In genomic region chr14:22845821-22846625, GRCh38 we compare ENCODE assay signal across 16 cellular contexts. TPM values are rescaled to one million over a fixed set of nuclear protein-coding genes. Genes with fewer than 3 reads are reported as not detected.
DNase-seq lines count a peak whose midpoint lies in the region; ATAC-seq, FAIRE-seq and TF ChIP-seq lines count a peak whose summit lies in the region.
"Had no signal": no experiment of that assay in that cellular context is flagged by ENCODE, and none has a peak within 500 bp of the region (broad histone marks: within the 10 kb centered on the region; RNA-seq: fewer than 3 reads in every experiment).

No MANE protein-coding gene starts in this region.

- no peaks in the 10 kb centered on the region for H3K27me3 Mint-ChIP-seq in activated naive CD4-positive, alpha-beta T cell treated with anti-CD3 and anti-CD28 coated beads, Interleukin-2, amount 50 U/mL, for 24 hours
- no peaks in the 10 kb centered on the region for H3K27me3 Mint-ChIP-seq in Caco-2 (ENCODE audit: insufficient read depth, unreplicated experiment)

- no peak overlapping the region for H3K4me3 Mint-ChIP-seq in activated naive CD4-positive, alpha-beta T cell treated with anti-CD3 and anti-CD28 coated beads, Interleukin-2, amount 50 U/mL, for 24 hours
- H3K4me3 Mint-ChIP-seq in Caco-2 (ENCODE audit: unreplicated experiment) = no peak overlapping the region
- H3K4me3 Mint-ChIP-seq: activated CD8-positive, alpha-beta T cell treated with anti-CD3 and anti-CD28 coated beads, Interleukin-2, amount 10 ng/mL, durations not matched to agents 7 days and 5 days; CD4-positive, alpha-beta memory T cell; effector memory CD8-positive, alpha-beta T cell had no signal

- CTCF ChIA-PET in Caco-2 (lab: Charles Lee) = interaction anchor here (0.7 kb wide), 1 partner anchor 54 kb away, joined by 3 read pairs; no protein-coding TSS in a partner anchor

- no peak for DNase-seq in activated naive CD4-positive, alpha-beta T cell (lab: John Stamatoyannopoulos, UW)
- DNase-seq in kidney (peak; percentile 70), sciatic nerve (ENCODE audit: low spot score) (peak; percentile 64), uterus (no peak), DMS153 (lab: John Stamatoyannopoulos, UW) (no peak), NCI-H1105 (lab: John Stamatoyannopoulos, UW) (no peak), Caco-2 (no peak)
- DNase-seq: activated CD8-positive, alpha-beta T cell treated with anti-CD3 and anti-CD28 coated beads, Interleukin-2, amount 10 ng/mL, durations not matched to agents 7 days and 5 days; activated effector memory CD4-positive, alpha-beta T cell treated with anti-CD3 and anti-CD28 coated beads, Interleukin-2, amount 50 U/mL, for 16 hours; CD4-positive, alpha-beta memory T cell; effector memory CD8-positive, alpha-beta T cell; nucleus accumbens had no signal

- no peak for TF ChIP-seq POLR2A in uterus (IDR thresholded peaks at IDR 0.05)

- POLR2A ChIA-PET in Caco-2 (lab: Charles Lee) = no interaction called here

- H3K27me3 ChIP-seq in uterus (no peaks in the 10 kb centered on the region), Caco-2 (replicated peaks; ENCODE audit: control insufficient read depth, insufficient read depth, low read length) (no peaks in the 10 kb centered on the region)

- H3K27ac ChIP-seq in kidney (ENCODE audit: low read depth in 2 of 2, low read length in 2 of 2) (no peak overlapping the region), uterus (peak overlapping the region; percentile 96 to 100)
- H3K27ac ChIP-seq: 22Rv1 had no signal

- H3K27ac Mint-ChIP-seq in activated naive CD4-positive, alpha-beta T cell treated with anti-CD3 and anti-CD28 coated beads, Interleukin-2, amount 50 U/mL, for 24 hours = peak overlapping the region; percentile 38
- no peak overlapping the region for H3K27ac Mint-ChIP-seq in Caco-2 (ENCODE audit: unreplicated experiment)
- H3K27ac Mint-ChIP-seq: activated CD8-positive, alpha-beta T cell treated with anti-CD3 and anti-CD28 coated beads, Interleukin-2, amount 10 ng/mL, durations not matched to agents 7 days and 5 days; CD4-positive, alpha-beta memory T cell; effector memory CD8-positive, alpha-beta T cell had no signal

- H3K9ac ChIP-seq in kidney (ENCODE audit: low read length in 2 of 2) = no peak overlapping the region

- H3K9me3 ChIP-seq in kidney (ENCODE audit: control insufficient read depth in 1 of 2, low read length in 2 of 2) (no peaks in the 10 kb centered on the region), uterus (no peaks in the 10 kb centered on the region), Caco-2 (no peaks in the 10 kb centered on the region)

- no peak for ATAC-seq in sciatic nerve
- ATAC-seq: activated CD8-positive, alpha-beta T cell treated with anti-CD3 and anti-CD28 coated beads, Interleukin-2, amount 10 ng/mL, durations not matched to agents 7 days and 5 days; effector memory CD8-positive, alpha-beta T cell had no signal

- no peaks in the 10 kb centered on the region for H3K36me3 Mint-ChIP-seq in activated naive CD4-positive, alpha-beta T cell treated with anti-CD3 and anti-CD28 coated beads, Interleukin-2, amount 50 U/mL, for 24 hours
- H3K36me3 Mint-ChIP-seq in Caco-2 (ENCODE audit: insufficient read depth, unreplicated experiment) = peaks cover 44% of the 10 kb centered on the region
- H3K36me3 Mint-ChIP-seq: CD4-positive, alpha-beta memory T cell had no signal

- no peaks in the 10 kb centered on the region for H3K9me3 Mint-ChIP-seq in activated naive CD4-positive, alpha-beta T cell treated with anti-CD3 and anti-CD28 coated beads, Interleukin-2, amount 50 U/mL, for 24 hours
- H3K9me3 Mint-ChIP-seq in Caco-2 (ENCODE audit: unreplicated experiment) = no peaks in the 10 kb centered on the region
- H3K9me3 Mint-ChIP-seq: effector memory CD8-positive, alpha-beta T cell had no signal

- H3K4me1 ChIP-seq in kidney (ENCODE audit: control insufficient read depth in 1 of 2, insufficient read depth in 1 of 2, low read depth in 1 of 2, low read length in 2 of 2) (peaks cover 9 to 10% of the 10 kb centered on the region in 2 donors), uterus (peaks cover 28 to 68% of the 10 kb centered on the region in 2 donors), Caco-2 (no peaks in the 10 kb centered on the region)

- TF ChIP-seq CTCF in kidney (IDR thresholded peaks at IDR 0.05; ENCODE audit: borderline replicate concordance, extremely low read depth, insufficient read depth) (no peak), uterus (IDR thresholded peaks at IDR 0.05) (no peak), Caco-2 (IDR thresholded peaks at IDR 0.05; ENCODE audit: insufficient read depth in 1 of 2, low read depth in 1 of 2, low read length in 1 of 2, severe bottlenecking in 1 of 2, unreplicated experiment in 1 of 2) (no peak)

- intact Hi-C loops in kidney (cut with DNase I) = no loop called here
- intact Hi-C loops in sciatic nerve (cut with DNase I) = loop anchor here (10.0 kb wide), 1 partner anchor 261 kb away; the partner anchor contains the start of gene DAD1
- intact Hi-C loops in uterus (cut with DNase I; ENCODE audit: low total_unique reads) = no loop called here
- intact Hi-C loops in Caco-2 (cut with micrococcal nuclease; ENCODE audit: unreplicated experiment) = no loop called here

- BruUV-seq in Caco-2 (replicated peaks; lab: Mats Ljungman, UMichigan) = no TSS peak

- no peak for FAIRE-seq in kidney (lab: Jason Lieb, UNC)
- FAIRE-seq: TTC549 had no signal

- no peaks in the 10 kb centered on the region for H3K4me1 Mint-ChIP-seq in activated naive CD4-positive, alpha-beta T cell treated with anti-CD3 and anti-CD28 coated beads, Interleukin-2, amount 50 U/mL, for 24 hours
- no peaks in the 10 kb centered on the region for H3K4me1 Mint-ChIP-seq in Caco-2 (ENCODE audit: low read depth, unreplicated experiment)
- H3K4me1 Mint-ChIP-seq: CD4-positive, alpha-beta memory T cell had no signal

- H3K36me3 ChIP-seq in kidney (ENCODE audit: control insufficient read depth in 1 of 2, insufficient read depth in 2 of 2, low read length in 2 of 2) (peaks cover 24 to 44% of the 10 kb centered on the region in 2 donors), uterus (no peaks in the 10 kb centered on the region), Caco-2 (ENCODE audit: control insufficient read depth, insufficient read depth, low read length) (peaks cover 10% of the 10 kb centered on the region)

- H3K4me3 ChIP-seq in kidney (ENCODE audit: low read length in 2 of 2) = no peak overlapping the region
- no peak overlapping the region for H3K4me3 ChIP-seq in uterus
- H3K4me3 ChIP-seq in Caco-2 (ENCODE audit: low read depth, low read length) = no peak overlapping the region

RNA-seq across cellular contexts. Expression of gene MMP14, which starts 9.6 kb away (rescaled TPM):
- total RNA-seq in kidney (108 TPM), sciatic nerve (138 TPM), uterus (100 to 1,000 TPM in 3 of 4 donors, 10 to 100 TPM in 1; 66.6 to 233 (median 172) TPM), Caco-2 (2022) (57.2 and 62.9 TPM in 2 replicates)
- 30.1 TPM for polyA plus RNA-seq in kidney (ENCODE audit: insufficient read depth, low read depth, low replicate concordance)
- polyA plus RNA-seq: CD4-positive, alpha-beta memory T cell had no signal

RNA-seq across cellular contexts. Expression of gene MRPL52, which starts 16.3 kb away (rescaled TPM):
- 74.3 TPM for total RNA-seq in kidney
- 255 TPM for polyA plus RNA-seq in kidney (ENCODE audit: insufficient read depth, low read depth, low replicate concordance)
- 34.0 TPM for total RNA-seq in sciatic nerve
- total RNA-seq in uterus = 100 to 1,000 TPM in 1 of 4 donors, 10 to 100 TPM in 3; 14.3 to 255 (median 35.3) TPM
- total RNA-seq in Caco-2 (2022) = 149 TPM in 2 replicates

RNA-seq across cellular contexts. Expression of gene LRP10, which starts 25.5 kb away (rescaled TPM):
- 207 TPM for total RNA-seq in kidney
- polyA plus RNA-seq in kidney (ENCODE audit: insufficient read depth, low read depth, low replicate concordance) = 74.7 TPM
- 106 TPM for total RNA-seq in sciatic nerve
- 100 to 1,000 TPM in 1 of 4 donors, 10 to 100 TPM in 3; 27.4 to 140 (median 37.5) TPM for total RNA-seq in uterus
- 29.6 and 34.0 TPM in 2 replicates for total RNA-seq in Caco-2 (2022)

RNA-seq across cellular contexts. Expression of gene SLC7A7, which starts 30.8 kb away (rescaled TPM):
- total RNA-seq in kidney (26.6 TPM), sciatic nerve (9.7 TPM), uterus (10 to 100 TPM in 1 of 4 donors, 1 to 10 TPM in 3; 2.8 to 15.6 (median 6.8) TPM), Caco-2 (2022) (380 and 443 TPM in 2 replicates)
- 235 TPM for polyA plus RNA-seq in kidney (ENCODE audit: insufficient read depth, low read depth, low replicate concordance)

RNA-seq across cellular contexts. Expression of gene REM2, which starts 37.0 kb away (rescaled TPM):
- total RNA-seq in kidney = 0.63 TPM
- polyA plus RNA-seq in kidney (ENCODE audit: insufficient read depth, low read depth, low replicate concordance) = 0.77 TPM
- total RNA-seq in sciatic nerve = 0.62 TPM
- total RNA-seq in uterus = 1 to 10 TPM in 1 of 4 donors, under 1 TPM in 1, not detected in 2; 0.83 to 1.6 TPM
- 0.41 and 0.44 TPM in 2 replicates for total RNA-seq in Caco-2 (2022)
- total RNA-seq: SK-MEL-5 had no signal

Comparison
In these comparisons a context has a peak if more than half of its experiments do, and no peak if none do; other contexts are left out.
1. DNase-seq: peak in kidney (single experiment) and sciatic nerve (single experiment); none in activated naive CD4-positive, alpha-beta T cell (0 of 4), uterus (0 of 2), DMS153 (single experiment), NCI-H1105 (single experiment) and Caco-2 (0 of 2).
2. H3K27ac ChIP-seq: peak in uterus (2 of 2); none in kidney (0 of 2).